21 cellular contexts compared by ENCODE assay signal in the genomic region with DNA sequence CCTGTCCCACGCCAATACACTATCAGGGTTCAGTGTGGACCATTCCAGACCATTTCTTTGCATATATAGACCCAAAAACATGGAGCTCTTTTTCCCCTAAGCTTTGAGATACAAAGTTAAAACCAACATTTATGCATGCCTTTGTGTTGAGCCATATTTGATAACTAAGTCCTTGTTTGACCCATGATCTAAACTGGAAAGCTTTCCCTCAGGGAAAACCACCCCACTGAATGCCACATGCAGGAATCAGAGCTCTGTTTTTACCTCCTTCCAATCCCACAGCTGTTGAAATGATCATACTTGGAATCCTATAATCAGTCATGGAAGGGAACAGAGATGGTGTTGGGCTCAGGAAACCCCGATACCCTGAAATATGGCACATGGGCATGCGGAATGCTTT. TPM values are rescaled to one million over a fixed set of nuclear protein-coding genes. Genes with fewer than 3 reads are reported as not detected.
DNase-seq lines count a peak whose midpoint lies in the region; ATAC-seq and TF ChIP-seq lines count a peak whose summit lies in the region.
"Had no signal": no experiment of that assay in that cellular context is flagged by ENCODE, and none has a peak within 500 bp of the region (broad histone marks: within the 10 kb centered on the region; RNA-seq: fewer than 3 reads in every experiment).

No MANE protein-coding gene starts in this region.

- WGBS in aorta, 2 donors, result 30 to 34% methylated on average over 3 of the region's 3 CpGs

- DNase-seq in left cardiac atrium (no peak), right atrium auricular region (ENCODE audit: low spot score) (no peak), ascending aorta (ENCODE audit: low spot score in 2 of 2) (no peak), hepatic stellate cell (ENCODE audit: low spot score) (peak; percentile 45), aorta (no peak)
- DNase-seq in stimulated activated naive CD4-positive, alpha-beta T cell (lab: John Stamatoyannopoulos, UW), result no peak
- no peak for DNase-seq in stimulated activated CD4-positive, alpha-beta T cell treated with anti-CD3 and anti-CD28 coated beads, Interleukin-15, amount 100 ng/mL, for 24 hours
- DNase-seq: activated CD4-positive, alpha-beta T cell treated with anti-CD3 and anti-CD28 coated beads for 36 hours; CD4-positive, alpha-beta T cell; DND-41; GOT3; naive B cell; NCI-H146; NCI-H345; stimulated activated naive CD8-positive, alpha-beta T cell treated with anti-CD3 and anti-CD28 coated beads, Interleukin-15, Interleukin-2, amounts not matched to agents 100 U/mL and 50 U/mL, for 24 hours; T1000 had no signal

- H3K27me3 ChIP-seq in right atrium auricular region (no peaks in the 10 kb centered on the region), ascending aorta (no peaks in the 10 kb centered on the region), aorta (ENCODE audit: control insufficient read depth in 1 of 2, insufficient read depth in 2 of 2, low read length in 1 of 2) (no peaks in the 10 kb centered on the region)
- H3K27me3 ChIP-seq: cardiac muscle cell, SJSA1 had no signal

- intact Hi-C loops in left cardiac atrium (cut with DNase I), result no loop called here
- intact Hi-C loops in ascending aorta (cut with DNase I), result no loop called here
- intact Hi-C loops in aorta (cut with DNase I), result loop anchor here in 1 of 2 donors (10.0 kb wide), 1 partner anchor 58 kb away; no protein-coding TSS in a partner anchor

- H3K4me3 ChIP-seq in right atrium auricular region (no peak overlapping the region), ascending aorta (no peak overlapping the region), aorta (ENCODE audit: low read length in 2 of 2) (no peak overlapping the region)
- H3K4me3 ChIP-seq: A549, cardiac muscle cell, SJSA1 had no signal

- peak; percentile 34 to 73 for ATAC-seq in left cardiac atrium
- no peak for ATAC-seq in aorta (ENCODE audit: low FRiP score)
- ATAC-seq in GM18520 (IDR thresholded peaks at IDR 0.05; ENCODE audit: unreplicated experiment), result no peak
- ATAC-seq: A549; activated CD4-positive, alpha-beta T cell treated with anti-CD3 and anti-CD28 coated beads for 36 hours; stimulated activated naive CD8-positive, alpha-beta T cell treated with anti-CD3 and anti-CD28 coated beads, Interleukin-15, Interleukin-2, amounts not matched to agents 100 U/mL and 50 U/mL, for 24 hours had no signal

- H3K4me1 ChIP-seq in right atrium auricular region (no peaks in the 10 kb centered on the region), ascending aorta (peaks cover 0 to 6% of the 10 kb centered on the region in 2 donors), aorta (ENCODE audit: control insufficient read depth in 1 of 2, insufficient read depth in 2 of 2, low read length in 2 of 2) (peaks cover 3 to 8% of the 10 kb centered on the region in 2 donors)
- H3K4me1 ChIP-seq: A549 had no signal

- H3K27ac ChIP-seq in right atrium auricular region, result no peak overlapping the region
- peak overlapping the region; percentile 66 to 78 for H3K27ac ChIP-seq in ascending aorta
- peak overlapping the region; percentile 20 to 59 for H3K27ac ChIP-seq in aorta (ENCODE audit: low read depth in 1 of 2, low read length in 2 of 2)
- H3K27ac ChIP-seq: cardiac muscle cell, SJSA1 had no signal

- TF ChIP-seq CTCF in right atrium auricular region (IDR thresholded peaks at IDR 0.05) (no peak), ascending aorta (IDR thresholded peaks at IDR 0.05) (no peak)

- H3K36me3 ChIP-seq in right atrium auricular region (no peaks in the 10 kb centered on the region), ascending aorta (no peaks in the 10 kb centered on the region), aorta (ENCODE audit: control insufficient read depth in 1 of 2, insufficient read depth in 2 of 2, low read length in 1 of 2) (no peaks in the 10 kb centered on the region)
- H3K36me3 ChIP-seq: cardiac muscle cell, SJSA1 had no signal

- H3K9me3 ChIP-seq in right atrium auricular region, result no peaks in the 10 kb centered on the region
- H3K9me3 ChIP-seq in ascending aorta, result no peaks in the 10 kb centered on the region
- no peaks in the 10 kb centered on the region for H3K9me3 ChIP-seq in aorta (ENCODE audit: control insufficient read depth, low read length)
- H3K9me3 ChIP-seq: A549, SJSA1 had no signal

RNA-seq across cellular contexts. Expression of gene SLC45A1, which starts 14.8 kb away (rescaled TPM):
- total RNA-seq in left cardiac atrium (1 to 10 TPM; 1.8 to 2.2 TPM), right atrium auricular region (1 to 10 TPM; 1.0 to 3.0 TPM), ascending aorta (3.2 TPM), aorta (1 to 10 TPM; 5.4 to 8.7 TPM)
- polyA plus RNA-seq in aorta, result 1 to 10 TPM; 4.4 to 8.1 TPM
- total RNA-seq: HT-29 had no signal

Comparison
In these comparisons a context has a peak if more than half of its experiments do, and no peak if none do; other contexts are left out.
1. ATAC-seq: peak in left cardiac atrium (2 of 2); none in aorta (single experiment) and GM18520 (single experiment).
2. H3K27ac ChIP-seq: peak in ascending aorta (2 of 2) and aorta (2 of 2); none in right atrium auricular region (0 of 2).